8 cellular contexts compared by ENCODE assay signal in genomic region chr4:82373816-82374740, GRCh38. TPM values are rescaled to one million over a fixed set of nuclear protein-coding genes. Genes with fewer than 3 reads are reported as not detected.
DNase-seq lines count a peak whose midpoint lies in the region; ATAC-seq, FAIRE-seq and TF ChIP-seq lines count a peak whose summit lies in the region.

TSS of gene HNRNPD (minus strand) at chr4:82373991. CDS start at chr4:82373678, 313 bp downstream.

- intact Hi-C loops in Right ventricle myocardium superior (cut with DNase I), result loop anchor here (2.0 kb wide), 1 partner anchor 57 kb away; the partner anchor contains the start of genes ENOPH1 and HNRNPDL
- intact Hi-C loops in pancreas (cut with DNase I), result loop anchor here in 1 of 3 donors (10.0 kb wide), 1 partner anchor 51 kb away; no protein-coding TSS in a partner anchor
- intact Hi-C loops in tibial artery (cut with DNase I; ENCODE audit: low total_unique reads), result loop anchor here (1.0 kb wide), 1 partner anchor 55 kb away; no protein-coding TSS in a partner anchor

- DNase-seq in GM12865 (ENCODE audit: low read depth) (peak; percentile 100), NCI-H1417 treated with DMSO at 0.1 percent for 48 hours (lab: John Stamatoyannopoulos, UW) (peak; percentile 97), SW480 (ENCODE audit: low spot score) (peak; percentile 99), Right ventricle myocardium superior (peak; percentile 99), pancreas (peak; percentile 93 to 99 (median 98)), tibial artery (peak; percentile 99)
- DNase-seq in activated naive CD8-positive, alpha-beta T cell treated with anti-CD3 and anti-CD28 coated beads, Interleukin-2, amount 50 U/mL, for 24 hours, result peak; percentile 92

- H3K9me3 Mint-ChIP-seq in activated naive CD8-positive, alpha-beta T cell treated with anti-CD3 and anti-CD28 coated beads, Interleukin-2, amount 50 U/mL, for 24 hours, result no peaks in the 10 kb centered on the region

- peaks cover 59% of the 10 kb centered on the region for H3K36me3 Mint-ChIP-seq in activated naive CD8-positive, alpha-beta T cell treated with anti-CD3 and anti-CD28 coated beads, Interleukin-2, amount 50 U/mL, for 24 hours (ENCODE audit: low read depth)

- H3K36me3 ChIP-seq in pancreas (peaks cover 0 to 6% (median 0%) of the 10 kb centered on the region in 3 donors), tibial artery (no peaks in the 10 kb centered on the region)

- H3K9me3 ChIP-seq in pancreas (no peaks in the 10 kb centered on the region), tibial artery (no peaks in the 10 kb centered on the region)

- peak within 1 kb of the TSS; percentile 100 for H3K27ac Mint-ChIP-seq in activated naive CD8-positive, alpha-beta T cell treated with anti-CD3 and anti-CD28 coated beads, Interleukin-2, amount 50 U/mL, for 24 hours

- WGBS in pancreas, 2 donors, result 0 to 1% methylated on average over 85 of the region's 85 CpGs

- peak; percentile 92 for FAIRE-seq in pancreas (lab: Jason Lieb, UNC)

- TF ChIP-seq CTCF in GM12865 (IDR thresholded peaks at IDR 0.05; ENCODE audit: insufficient read depth, low read depth, low read length, missing control alignments) (no peak), pancreas (IDR thresholded peaks at IDR 0.05) (no peak), tibial artery (IDR thresholded peaks at IDR 0.05) (peak in 1 of 2 experiments; percentile 7)

- H3K4me1 ChIP-seq in pancreas, result peaks cover 11 to 29% (median 14%) of the 10 kb centered on the region in 3 donors
- peaks cover 5 to 52% (median 25%) of the 10 kb centered on the region in 4 donors for H3K4me1 ChIP-seq in tibial artery

- H3K27me3 ChIP-seq in pancreas, result no peaks in the 10 kb centered on the region
- no peaks in the 10 kb centered on the region for H3K27me3 ChIP-seq in tibial artery

- H3K27ac ChIP-seq in pancreas (peak within 1 kb of the TSS; percentile 99 to 100 (median 100)), tibial artery (peak within 1 kb of the TSS; percentile 99)

- peak within 1 kb of the TSS; percentile 99 for H3K4me3 Mint-ChIP-seq in activated naive CD8-positive, alpha-beta T cell treated with anti-CD3 and anti-CD28 coated beads, Interleukin-2, amount 50 U/mL, for 24 hours

- peaks cover 5% of the 10 kb centered on the region for H3K27me3 Mint-ChIP-seq in activated naive CD8-positive, alpha-beta T cell treated with anti-CD3 and anti-CD28 coated beads, Interleukin-2, amount 50 U/mL, for 24 hours

- H3K4me3 ChIP-seq in GM12865 (ENCODE audit: low read depth, low read length) (peak within 1 kb of the TSS; percentile 92), pancreas (peak within 1 kb of the TSS; percentile 85 to 98 (median 88)), tibial artery (peak within 1 kb of the TSS; percentile 85 to 98)

- ATAC-seq in HG02763 (IDR thresholded peaks at IDR 0.05; ENCODE audit: unreplicated experiment), result peak; percentile 94
- peak; percentile 95 for ATAC-seq in activated naive CD8-positive, alpha-beta T cell treated with anti-CD3 and anti-CD28 coated beads, Interleukin-2, amount 50 U/mL, for 24 hours
- ATAC-seq in Right ventricle myocardium superior (ENCODE audit: poor library complexity), result peak; percentile 91
- ATAC-seq in pancreas, result peak; percentile 82 to 91 (median 87)

- peaks cover 45% of the 10 kb centered on the region for H3K4me1 Mint-ChIP-seq in activated naive CD8-positive, alpha-beta T cell treated with anti-CD3 and anti-CD28 coated beads, Interleukin-2, amount 50 U/mL, for 24 hours

RNA-seq across cellular contexts. Expression of gene HNRNPD, which starts in this region (rescaled TPM):
- total RNA-seq in Right ventricle myocardium superior, result 110 TPM
- total RNA-seq in pancreas, result 10 to 100 TPM; 52.7 to 92.0 (median 72.7) TPM
- 100 to 1,000 TPM in 1 of 2 donors, 10 to 100 TPM in 1; 93.7 to 131 TPM for polyA plus RNA-seq in pancreas

Comparison
In these comparisons a context has a peak if more than half of its experiments do, and no peak if none do; other contexts are left out.
1. Peak in every context shown above with its lines: DNase-seq, ATAC-seq, H3K4me3 ChIP-seq and H3K27ac ChIP-seq.